ENCODE assay signal across 10 cellular contexts in the genomic region with DNA sequence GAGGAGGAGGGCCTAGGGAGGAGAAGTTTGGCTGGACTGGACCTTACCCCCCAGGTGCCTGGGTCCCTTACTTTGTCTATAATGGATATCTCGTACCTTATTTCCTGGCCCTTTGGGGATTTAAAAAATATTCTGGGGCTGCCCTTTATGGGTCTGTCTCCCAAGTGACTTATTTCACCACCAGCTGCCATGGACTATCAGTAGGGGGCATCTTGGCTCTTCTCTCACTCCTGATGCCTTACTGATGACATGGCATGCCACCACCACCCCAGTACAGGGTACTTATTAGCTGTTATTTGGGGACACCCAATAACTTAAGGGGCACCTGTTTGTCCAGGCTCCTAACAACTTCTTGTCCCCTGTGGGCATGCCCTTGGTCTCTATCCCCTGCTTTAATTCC. TPM values are rescaled to one million over a fixed set of nuclear protein-coding genes. Genes with fewer than 3 reads are reported as not detected.
DNase-seq lines count a peak whose midpoint lies in the region; ATAC-seq, FAIRE-seq and TF ChIP-seq lines count a peak whose summit lies in the region.
"Had no signal": no experiment of that assay in that cellular context is flagged by ENCODE, and none has a peak within 500 bp of the region (broad histone marks: within the 10 kb centered on the region; RNA-seq: fewer than 3 reads in every experiment).

No MANE protein-coding gene starts in this region.

- H2AFZ ChIP-seq in astrocyte (ENCODE audit: low read depth, low read length) = no peak overlapping the region

- WGBS in upper lobe of left lung, 2 donors = 67 to 95% methylated on average over 1 of the region's 1 CpG

- no peaks in the 10 kb centered on the region for H3K36me3 ChIP-seq in cardiac muscle cell
- H3K36me3 ChIP-seq in astrocyte (ENCODE audit: insufficient read depth, low read length) = no peaks in the 10 kb centered on the region
- no peaks in the 10 kb centered on the region for H3K36me3 ChIP-seq in kidney epithelial cell (ENCODE audit: control insufficient read depth, insufficient read depth, low read length)
- H3K36me3 ChIP-seq in upper lobe of left lung = no peaks in the 10 kb centered on the region
- H3K36me3 ChIP-seq in mucosa of descending colon (ENCODE audit: low read depth) = no peaks in the 10 kb centered on the region

- H3K4me1 ChIP-seq in cardiac muscle cell (ENCODE audit: low read depth) (no peaks in the 10 kb centered on the region), astrocyte (ENCODE audit: insufficient read depth, low read length) (peaks cover 63% of the 10 kb centered on the region), upper lobe of left lung (peaks cover 85 to 94% (median 85%) of the 10 kb centered on the region in 4 donors), mucosa of descending colon (ENCODE audit: low read depth) (peaks cover 58% of the 10 kb centered on the region)

- FAIRE-seq in astrocyte (lab: Jason Lieb, UNC) = no peak

- TF ChIP-seq POLR2A in upper lobe of left lung (IDR thresholded peaks at IDR 0.05) = no peak

- H3K27ac Mint-ChIP-seq in astrocyte (ENCODE audit: unreplicated experiment) = peak overlapping the region; percentile 34
- no peak overlapping the region for H3K27ac Mint-ChIP-seq in endothelial cell (ENCODE audit: unreplicated experiment)
- H3K27ac Mint-ChIP-seq in activated naive CD8-positive, alpha-beta T cell treated with anti-CD3 and anti-CD28 coated beads for 36 hours = no peak overlapping the region

- H3K36me3 Mint-ChIP-seq in astrocyte (ENCODE audit: low read depth, unreplicated experiment) (peaks cover 8% of the 10 kb centered on the region), endothelial cell (ENCODE audit: low read depth, unreplicated experiment) (no peaks in the 10 kb centered on the region)
- H3K36me3 Mint-ChIP-seq in activated naive CD8-positive, alpha-beta T cell treated with anti-CD3 and anti-CD28 coated beads for 36 hours = no peaks in the 10 kb centered on the region

- H4K20me1 ChIP-seq in astrocyte (ENCODE audit: insufficient read depth, low read length) = peaks cover 52% of the 10 kb centered on the region

- H3K27ac ChIP-seq in cardiac muscle cell = no peak overlapping the region
- H3K27ac ChIP-seq in astrocyte (ENCODE audit: low read depth, low read length) = no peak overlapping the region
- H3K27ac ChIP-seq in upper lobe of left lung = peak overlapping the region; percentile 47 to 89 (median 76)
- H3K27ac ChIP-seq: HL-60 had no signal

- ATAC-seq in left ventricle myocardium superior (no peak), upper lobe of left lung (ENCODE audit: low FRiP score in 2 of 2) (no peak), mucosa of descending colon (no peak)

- H3K4me1 Mint-ChIP-seq in astrocyte (ENCODE audit: low read depth, unreplicated experiment) = peaks cover 30% of the 10 kb centered on the region
- peaks cover 42% of the 10 kb centered on the region for H3K4me1 Mint-ChIP-seq in endothelial cell (ENCODE audit: unreplicated experiment)
- peaks cover 5% of the 10 kb centered on the region for H3K4me1 Mint-ChIP-seq in activated naive CD8-positive, alpha-beta T cell treated with anti-CD3 and anti-CD28 coated beads for 36 hours

- H3K4me3 Mint-ChIP-seq in astrocyte (ENCODE audit: unreplicated experiment) (no peak overlapping the region), endothelial cell (ENCODE audit: unreplicated experiment) (no peak overlapping the region)
- no peak overlapping the region for H3K4me3 Mint-ChIP-seq in activated naive CD8-positive, alpha-beta T cell treated with anti-CD3 and anti-CD28 coated beads for 36 hours

- H3K9me3 ChIP-seq in cardiac muscle cell (ENCODE audit: low read depth) (no peaks in the 10 kb centered on the region), astrocyte (ENCODE audit: insufficient read depth, low read depth, low read length) (no peaks in the 10 kb centered on the region), upper lobe of left lung (no peaks in the 10 kb centered on the region), mucosa of descending colon (no peaks in the 10 kb centered on the region)

- H3K27me3 Mint-ChIP-seq in astrocyte (ENCODE audit: low read depth, unreplicated experiment) (peaks cover 65% of the 10 kb centered on the region), endothelial cell (ENCODE audit: unreplicated experiment) (peaks cover 5% of the 10 kb centered on the region)
- H3K27me3 Mint-ChIP-seq in activated naive CD8-positive, alpha-beta T cell treated with anti-CD3 and anti-CD28 coated beads for 36 hours = no peaks in the 10 kb centered on the region

- H3K4me2 ChIP-seq in astrocyte (ENCODE audit: low read length) = no peak overlapping the region

- H3K79me2 ChIP-seq in astrocyte (ENCODE audit: insufficient read depth, low read length) = peaks cover 98% of the 10 kb centered on the region

- peaks cover 4% of the 10 kb centered on the region for H3K9me3 Mint-ChIP-seq in astrocyte (ENCODE audit: unreplicated experiment)
- H3K9me3 Mint-ChIP-seq in endothelial cell (ENCODE audit: unreplicated experiment) = no peaks in the 10 kb centered on the region
- H3K9me3 Mint-ChIP-seq in activated naive CD8-positive, alpha-beta T cell treated with anti-CD3 and anti-CD28 coated beads for 36 hours = no peaks in the 10 kb centered on the region

- no peak overlapping the region for H3K9ac ChIP-seq in astrocyte (ENCODE audit: low read length)

- H3K4me3 ChIP-seq in cardiac muscle cell (no peak overlapping the region), astrocyte (ENCODE audit: insufficient read depth, low read depth, low read length) (no peak overlapping the region), kidney epithelial cell (ENCODE audit: low read depth, low read length) (no peak overlapping the region), upper lobe of left lung (no peak overlapping the region), mucosa of descending colon (no peak overlapping the region)

- intact Hi-C loops in left ventricle myocardium superior (cut with micrococcal nuclease) (no loop called here), mucosa of descending colon (cut with DNase I, micrococcal nuclease) (loop anchor here in 1 of 2 donors (5.0 kb wide), 1 partner anchor 46 kb away; no protein-coding TSS in a partner anchor)

- H3K27me3 ChIP-seq in cardiac muscle cell = peaks cover 100% of the 10 kb centered on the region
- no peaks in the 10 kb centered on the region for H3K27me3 ChIP-seq in astrocyte (ENCODE audit: insufficient read depth, low read length)
- no peaks in the 10 kb centered on the region for H3K27me3 ChIP-seq in kidney epithelial cell (ENCODE audit: control insufficient read depth, insufficient read depth, low read length)
- H3K27me3 ChIP-seq in upper lobe of left lung = no peaks in the 10 kb centered on the region

- DNase-seq in cardiac muscle cell (ENCODE audit: low read depth in 1 of 2, low spot score in 1 of 2) (no peak), left ventricle myocardium superior (no peak), astrocyte (ENCODE audit: low read depth) (no peak), kidney epithelial cell (ENCODE audit: low read depth) (no peak), upper lobe of left lung (no peak), mucosa of descending colon (no peak), endothelial cell (ENCODE audit: low spot score) (no peak)
- no peak for DNase-seq in activated naive CD8-positive, alpha-beta T cell treated with anti-CD3 and anti-CD28 coated beads for 36 hours
- DNase-seq: activated gamma-delta T cell treated with Interleukin-2 at 50 U/mL for 16 hours had no signal

- no peak for TF ChIP-seq EP300 in upper lobe of left lung (IDR thresholded peaks at IDR 0.05)

- TF ChIP-seq CTCF in cardiac muscle cell (IDR thresholded peaks at IDR 0.05; ENCODE audit: low read depth, low read length) (peak; percentile 25), astrocyte (IDR thresholded peaks at IDR 0.05; ENCODE audit: insufficient read depth, low read depth, low read length) (no peak), kidney epithelial cell (IDR thresholded peaks at IDR 0.05; ENCODE audit: insufficient read depth, low read length, poor library complexity, severe bottlenecking) (peak; percentile 17), upper lobe of left lung (IDR thresholded peaks at IDR 0.05) (peak in 1 of 6 experiments; percentile 9), mucosa of descending colon (IDR thresholded peaks at IDR 0.05) (no peak), endothelial cell (IDR thresholded peaks at IDR 0.05; ENCODE audit: unreplicated experiment) (no peak)

RNA-seq across cellular contexts. Expression of gene NFIX, which starts 38.0 kb away (rescaled TPM):
- total RNA-seq in cardiac muscle cell = 0.46 TPM in 1 of 2 replicates, not detected in the other
- polyA plus RNA-seq in cardiac muscle cell = 0.80 TPM in 1 of 2 replicates, not detected in the other
- total RNA-seq in left ventricle myocardium superior = 171 TPM
- 8.4 and 9.6 TPM in 2 replicates for total RNA-seq in astrocyte
- total RNA-seq in kidney epithelial cell = 6.7 and 9.7 TPM in 2 replicates
- 100 to 1,000 TPM in 3 of 6 donors, 10 to 100 TPM in 3; 64.0 to 188 (median 107) TPM for total RNA-seq in upper lobe of left lung
- total RNA-seq in mucosa of descending colon = 100 to 1,000 TPM in 1 of 3 donors, 10 to 100 TPM in 2; 59.4 to 238 (median 64.6) TPM
- total RNA-seq in endothelial cell (ENCODE audit: unreplicated experiment) = 9.9 TPM
- total RNA-seq in activated naive CD8-positive, alpha-beta T cell treated with anti-CD3 and anti-CD28 coated beads for 36 hours = 1 to 10 TPM; 6.3 to 8.7 TPM

Comparison
In these comparisons a context has a peak if more than half of its experiments do, and no peak if none do; other contexts are left out.
1. H3K27ac ChIP-seq: peak in upper lobe of left lung (4 of 4); none in cardiac muscle cell (single experiment) and astrocyte (single experiment).
2. CTCF ChIP-seq: peak in cardiac muscle cell (single experiment) and kidney epithelial cell (single experiment); none in astrocyte (single experiment), mucosa of descending colon (single experiment) and endothelial cell (single experiment).